Comparison of ENCODE assay signal across 19 cellular contexts in genomic region chr18:74841248-74841647, GRCh38.
DNase-seq lines count a peak whose midpoint lies in the region; ATAC-seq and TF ChIP-seq lines count a peak whose summit lies in the region.
"Had no signal": no experiment of that assay in that cellular context is flagged by ENCODE, and none has a peak within 500 bp of the region (broad histone marks: within the 10 kb centered on the region; RNA-seq: fewer than 3 reads in every experiment).

No MANE protein-coding gene starts in this region.

- no peaks in the 10 kb centered on the region for H3K9me3 Mint-ChIP-seq in activated naive CD4-positive, alpha-beta T cell treated with anti-CD3 and anti-CD28 coated beads, Interleukin-2, amount 10 ng/mL, durations not matched to agents 7 days and 5 days
- H3K9me3 Mint-ChIP-seq: CD8-positive, alpha-beta memory T cell; H9 had no signal

- in situ Hi-C loops in gastrocnemius medialis (cut with MboI; ENCODE audit: low sequenced_read_pairs in 4 of 4) = no loop called here

- H3K4me1 ChIP-seq in heart left ventricle = peaks cover 0 to 23% (median 6%) of the 10 kb centered on the region in 12 donors
- peaks cover 16 to 18% of the 10 kb centered on the region in 2 donors for H3K4me1 ChIP-seq in gastrocnemius medialis
- H3K4me1 ChIP-seq in smooth muscle cell (ENCODE audit: low read depth) = no peaks in the 10 kb centered on the region

- TF ChIP-seq POLR2A in heart left ventricle (IDR thresholded peaks at IDR 0.05) = no peak
- no peak for TF ChIP-seq POLR2A in gastrocnemius medialis (IDR thresholded peaks at IDR 0.05)

- no peaks in the 10 kb centered on the region for H3K27me3 Mint-ChIP-seq in activated naive CD4-positive, alpha-beta T cell treated with anti-CD3 and anti-CD28 coated beads, Interleukin-2, amount 10 ng/mL, durations not matched to agents 7 days and 5 days
- H3K27me3 Mint-ChIP-seq: CD8-positive, alpha-beta memory T cell had no signal

- peaks cover 0 to 11% (median 0%) of the 10 kb centered on the region in 9 donors for H3K36me3 ChIP-seq in heart left ventricle
- no peaks in the 10 kb centered on the region for H3K36me3 ChIP-seq in gastrocnemius medialis
- no peaks in the 10 kb centered on the region for H3K36me3 ChIP-seq in smooth muscle cell (ENCODE audit: low read depth)

- intact Hi-C loops in heart left ventricle (cut with DNase I) (no loop called here), gastrocnemius medialis (cut with DNase I; ENCODE audit: low total_unique reads) (no loop called here)

- no peak overlapping the region for H3K9ac ChIP-seq in smooth muscle cell (ENCODE audit: low read depth)
- H3K9ac ChIP-seq: KMS-11 had no signal

- no peaks in the 10 kb centered on the region for H4K20me1 ChIP-seq in smooth muscle cell (ENCODE audit: low read depth)

- H3F3A ChIP-seq in smooth muscle cell (ENCODE audit: low read depth) = no peaks in the 10 kb centered on the region

- no peak overlapping the region for H2AFZ ChIP-seq in smooth muscle cell (ENCODE audit: low read depth)

- H3K4me2 ChIP-seq in smooth muscle cell = no peak overlapping the region
- H3K4me2 ChIP-seq: KMS-11 had no signal

- DNase-seq in activated naive CD4-positive, alpha-beta T cell treated with anti-CD3 and anti-CD28 coated beads, Interleukin-2, amount 10 ng/mL, durations not matched to agents 7 days and 5 days = no peak
- DNase-seq in activated naive CD4-positive, alpha-beta T cell treated with anti-CD3 and anti-CD28 coated beads, Interleukin-2, amount 50 U/mL, for 16 hours = no peak
- peak; percentile 31 for DNase-seq in NCI-H69 (lab: John Stamatoyannopoulos, UW)
- DNase-seq in heart left ventricle = no peak
- no peak for DNase-seq in gastrocnemius medialis
- no peak for DNase-seq in smooth muscle cell (lab: John Stamatoyannopoulos, UW; ENCODE audit: unreplicated experiment)
- DNase-seq in midbrain (lab: John Stamatoyannopoulos, UW) = no peak
- DNase-seq: ACHN; C1 segment of cervical spinal cord; CD8-positive, alpha-beta memory T cell; DMS79 treated with DMSO at 0.1 percent for 48 hours; H9; MV-4-11; NCI-H146; NCI-H2029 treated with DMSO at 0.1 percent for 48 hours; NCI-H2171; NCI-H526; RPMI8226 had no signal

- peaks cover 24% of the 10 kb centered on the region for H3K36me3 Mint-ChIP-seq in activated naive CD4-positive, alpha-beta T cell treated with anti-CD3 and anti-CD28 coated beads, Interleukin-2, amount 10 ng/mL, durations not matched to agents 7 days and 5 days

- WGBS in heart left ventricle, 4 donors = 47 to 80% (median 60%) methylated on average over 6 of the region's 6 CpGs
- 87% methylated on average over 6 of the region's 6 CpGs for whole genome bisulfite sequencing in smooth muscle cell (ENCODE audit: low lambda C conversion rate)

- ATAC-seq in heart left ventricle (peak; percentile 56 to 81 (median 77)), gastrocnemius medialis (peak; percentile 48 to 51)

- H3K27ac Mint-ChIP-seq in activated naive CD4-positive, alpha-beta T cell treated with anti-CD3 and anti-CD28 coated beads, Interleukin-2, amount 10 ng/mL, durations not matched to agents 7 days and 5 days = peak overlapping the region; percentile 86

- H3K27ac ChIP-seq in heart left ventricle (peak overlapping the region in 2 of 12 donors; percentile 15 to 17), gastrocnemius medialis (peak overlapping the region in 1 of 4 donors; percentile 16), smooth muscle cell (ENCODE audit: low read depth) (no peak overlapping the region)
- H3K27ac ChIP-seq: KMS-11 had no signal

- H3K27me3 ChIP-seq in heart left ventricle = no peaks in the 10 kb centered on the region
- no peaks in the 10 kb centered on the region for H3K27me3 ChIP-seq in gastrocnemius medialis
- H3K27me3 ChIP-seq in smooth muscle cell (ENCODE audit: low read depth) = no peaks in the 10 kb centered on the region

- H3K9me3 ChIP-seq in heart left ventricle (no peaks in the 10 kb centered on the region), gastrocnemius medialis (no peaks in the 10 kb centered on the region), smooth muscle cell (replicated peaks; ENCODE audit: low read depth) (no peaks in the 10 kb centered on the region)

- CTCF ChIA-PET in activated naive CD4-positive, alpha-beta T cell treated with anti-CD3 and anti-CD28 coated beads, Interleukin-2, amount 10 ng/mL, durations not matched to agents 7 days and 5 days (lab: Charles Lee) = no interaction called here

- H3K4me3 ChIP-seq in heart left ventricle (no peak overlapping the region), gastrocnemius medialis (no peak overlapping the region), smooth muscle cell (no peak overlapping the region)

- TF ChIP-seq CTCF in heart left ventricle (IDR thresholded peaks at IDR 0.05) (no peak), gastrocnemius medialis (IDR thresholded peaks at IDR 0.05 in 4 of 5, conservative IDR thresholded peaks at IDR 0.05 in 1 of 5) (no peak), smooth muscle cell (IDR thresholded peaks at IDR 0.05; ENCODE audit: borderline replicate concordance, insufficient read depth, poor library complexity, severe bottlenecking) (no peak)

- H3K4me3 Mint-ChIP-seq in activated naive CD4-positive, alpha-beta T cell treated with anti-CD3 and anti-CD28 coated beads, Interleukin-2, amount 10 ng/mL, durations not matched to agents 7 days and 5 days = no peak overlapping the region
- H3K4me3 Mint-ChIP-seq: H9 had no signal

- H3K4me1 Mint-ChIP-seq in activated naive CD4-positive, alpha-beta T cell treated with anti-CD3 and anti-CD28 coated beads, Interleukin-2, amount 10 ng/mL, durations not matched to agents 7 days and 5 days = peaks cover 33% of the 10 kb centered on the region

- no peaks in the 10 kb centered on the region for H3K79me2 ChIP-seq in smooth muscle cell (ENCODE audit: low read depth)
